Comparison of ENCODE assay signal across 8 cellular contexts in the genomic region with DNA sequence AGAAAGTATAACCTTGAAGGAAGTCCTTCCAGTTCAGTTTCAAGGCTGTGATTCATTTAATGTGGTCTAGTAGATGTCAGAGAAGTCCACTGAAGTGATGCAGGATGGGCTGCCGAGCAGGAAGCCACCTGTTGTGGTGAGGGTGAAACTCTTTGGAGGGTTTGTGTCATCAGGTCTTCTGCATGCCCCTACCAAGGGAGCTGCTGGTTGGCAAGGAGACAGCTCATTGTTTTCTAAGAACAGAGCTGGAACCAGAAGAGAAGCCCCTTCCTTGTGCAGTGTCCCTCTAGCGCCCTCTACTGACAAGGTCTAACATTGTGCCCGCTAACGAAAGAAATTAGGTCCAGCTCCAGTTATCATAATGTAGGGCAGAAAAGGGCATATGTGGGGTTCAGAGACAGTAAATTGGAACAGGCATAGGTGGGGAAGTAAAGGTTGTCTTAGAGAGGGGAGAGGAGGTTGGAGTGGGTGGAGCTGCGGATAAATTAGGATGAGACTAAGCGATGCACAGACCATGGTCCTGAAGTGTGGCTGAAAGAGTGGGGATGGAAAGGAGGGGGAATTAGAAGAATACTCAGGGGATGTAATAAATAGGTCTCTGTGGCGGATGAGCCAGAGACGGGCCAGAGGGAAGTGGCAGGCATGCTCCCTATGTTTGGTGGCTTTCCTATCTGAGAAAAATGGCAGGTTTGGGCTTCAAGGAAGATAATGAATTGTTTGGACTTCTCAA.
DNase-seq lines count a peak whose midpoint lies in the region; ATAC-seq and TF ChIP-seq lines count a peak whose summit lies in the region.

No MANE protein-coding gene starts in this region.

- no peak overlapping the region for H3K27ac ChIP-seq in BLaER1 treated with 17β-estradiol and CSF1 and Interleukin-3, amounts not matched to agents 10 nM and 100 nM

- H3K4me2 ChIP-seq in BLaER1 treated with 17β-estradiol and CSF1 and Interleukin-3, amounts not matched to agents 10 nM and 100 nM, result peak overlapping the region in 8 of 11 experiments; percentile 29 to 68 (median 56); a peak in 15 of 22 replicates

- H3K4me1 ChIP-seq in BLaER1 treated with 17β-estradiol and CSF1 and Interleukin-3, amounts not matched to agents 10 nM and 100 nM, result peaks cover 0 to 18% (median 13%) of the 10 kb centered on the region in 10 experiments; a peak in 15 of 20 replicates

- H3K9ac ChIP-seq in BLaER1 treated with 17β-estradiol and CSF1 and Interleukin-3, amounts not matched to agents 10 nM and 100 nM, result no peak overlapping the region

- no peaks in the 10 kb centered on the region for H3K4me1 Mint-ChIP-seq in neural crest cell

- no peaks in the 10 kb centered on the region for H3K36me3 ChIP-seq in BLaER1 treated with 17β-estradiol and CSF1 and Interleukin-3, amounts not matched to agents 10 nM and 100 nM

- no peaks in the 10 kb centered on the region for H3K36me3 Mint-ChIP-seq in neural crest cell (ENCODE audit: low read depth)

- TF ChIP-seq CTCF in neural crest cell (conservative IDR thresholded peaks at IDR 0.05), result peak; percentile 92

- no peaks in the 10 kb centered on the region for H3K27me3 ChIP-seq in BLaER1 treated with 17β-estradiol and CSF1 and Interleukin-3, amounts not matched to agents 10 nM and 100 nM

- peak; percentile 67 for DNase-seq in NCI-H128 (lab: John Stamatoyannopoulos, UW; ENCODE audit: unreplicated experiment)
- peak; percentile 64 for DNase-seq in SW480 (ENCODE audit: low spot score)
- DNase-seq in neural crest cell (ENCODE audit: low read depth, low spot score), result peak; percentile 64
- DNase-seq in middle frontal gyrus (ENCODE audit: extremely low spot score, low spot score), result no peak

- no peak overlapping the region for H3K4me3 ChIP-seq in BLaER1 treated with 17β-estradiol and CSF1 and Interleukin-3, amounts not matched to agents 10 nM and 100 nM

- H3K27ac Mint-ChIP-seq in neural crest cell (ENCODE audit: unreplicated experiment), result no peak overlapping the region

- H3K4me3 Mint-ChIP-seq in neural crest cell, result no peak overlapping the region

- no peaks in the 10 kb centered on the region for H4K20me1 ChIP-seq in BLaER1 treated with 17β-estradiol and CSF1 and Interleukin-3, amounts not matched to agents 10 nM and 100 nM

- ATAC-seq in GM18505 (IDR thresholded peaks at IDR 0.05; ENCODE audit: unreplicated experiment) (peak; percentile 98), HG02798 (IDR thresholded peaks at IDR 0.05; ENCODE audit: poor library complexity, unreplicated experiment) (peak; percentile 93), esophagus mucosa (peak; percentile 67)

- H3K9me3 Mint-ChIP-seq in neural crest cell, result peaks cover 2% of the 10 kb centered on the region

- peaks cover 2 to 5% (median 4%) of the 10 kb centered on the region in 11 experiments; a peak in 19 of 22 replicates for H3K9me3 ChIP-seq in BLaER1 treated with 17β-estradiol and CSF1 and Interleukin-3, amounts not matched to agents 10 nM and 100 nM (replicated peaks in 1 of 11)

- no peak for TF ChIP-seq POLR2A in GM18505 (IDR thresholded peaks at IDR 0.05; ENCODE audit: borderline replicate concordance, extremely low read depth, insufficient read depth, insufficient read length)

- H3K27me3 Mint-ChIP-seq in neural crest cell (ENCODE audit: low read depth), result peaks cover 5% of the 10 kb centered on the region
